Comparison of ENCODE assay signal across 9 cellular contexts in the genomic region with DNA sequence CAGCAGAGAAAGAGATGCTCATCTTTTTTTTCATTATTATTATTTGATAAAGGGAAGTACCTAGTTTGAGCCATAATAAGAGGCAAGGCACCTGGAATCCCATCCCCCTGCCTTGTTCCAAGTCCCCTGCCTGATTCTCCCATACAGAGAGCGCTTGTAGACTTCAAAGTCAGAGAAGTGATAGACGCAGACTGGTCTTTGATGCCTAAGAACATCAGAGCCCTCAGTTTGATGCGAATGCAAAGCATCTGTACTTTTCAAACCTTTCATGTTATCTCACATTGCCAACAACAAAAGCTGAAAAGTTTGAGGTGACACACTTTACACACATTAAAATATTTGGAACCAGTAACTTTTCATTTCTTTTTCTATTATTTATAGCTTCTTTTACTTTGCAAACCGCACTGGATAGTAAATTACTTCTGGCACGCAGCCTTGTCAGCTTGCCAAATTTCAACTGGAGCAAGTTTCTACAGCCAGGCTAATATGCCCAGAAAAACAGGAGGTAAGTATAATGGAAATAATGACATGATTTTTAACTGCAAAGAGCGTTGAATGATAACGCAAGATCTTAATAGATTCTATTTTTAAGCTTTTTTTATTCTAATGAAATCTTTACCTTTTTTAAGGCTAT. TPM values are rescaled to one million over a fixed set of nuclear protein-coding genes. Genes with fewer than 3 reads are reported as not detected.
DNase-seq lines count a peak whose midpoint lies in the region; ATAC-seq lines count a peak whose summit lies in the region.
"Had no signal": no experiment of that assay in that cellular context is flagged by ENCODE, and none has a peak within 500 bp of the region (broad histone marks: within the 10 kb centered on the region; RNA-seq: fewer than 3 reads in every experiment).

No MANE protein-coding gene starts in this region.

- no peak for ATAC-seq in GM19467 (IDR thresholded peaks at IDR 0.05; ENCODE audit: unreplicated experiment)
- no peak for ATAC-seq in GM18873 (IDR thresholded peaks at IDR 0.05; ENCODE audit: low FRiP score, unreplicated experiment)
- ATAC-seq: stimulated activated naive B cell treated with anti-CD40 and anti-IgM and Interleukin-4, amounts not matched to agents 10 μg/mL and 1 μg/mL and 100 μg/mL, for 72 hours had no signal

- DNase-seq in G401 (ENCODE audit: low spot score): peak; percentile 9
- peak; percentile 13 for DNase-seq in NCI-H1694 (lab: John Stamatoyannopoulos, UW)
- DNase-seq in dermis blood vessel endothelial cell: peak; percentile 69
- peak; percentile 10 for DNase-seq in pulmonary artery endothelial cell (ENCODE audit: low read depth, low spot score)
- DNase-seq in NCI-H2081 treated with DMSO at 0.1 percent for 48 hours (lab: John Stamatoyannopoulos, UW): no peak
- DNase-seq: NK-92 treated with Interleukin-12 subunit alpha and Interleukin-12 subunit beta, amount 100 ng/mL, for 24 hours; stimulated activated naive B cell treated with anti-CD40 and anti-IgM and Interleukin-4, amounts not matched to agents 10 μg/mL and 1 μg/mL and 100 μg/mL, for 72 hours had no signal

- in situ Hi-C loops in G401 (cut with HindIII; ENCODE audit: low sequenced_read_pairs): no loop called here

RNA-seq across cellular contexts. Expression of gene UTP6, which starts 6.0 kb away (rescaled TPM):
- total RNA-seq in G401 (2014; rRNA removed; shearing (Covaris generic)): 48.0 and 59.7 TPM in 2 replicates
- total RNA-seq in dermis blood vessel endothelial cell (34.8 and 41.2 TPM in 2 replicates), pulmonary artery endothelial cell (32.4 and 45.9 TPM in 2 replicates)

RNA-seq across cellular contexts. Expression of gene SUZ12, which starts 29.3 kb away (rescaled TPM):
- 34.9 and 65.7 TPM in 2 replicates for total RNA-seq in G401 (2014; rRNA removed; shearing (Covaris generic))
- total RNA-seq in dermis blood vessel endothelial cell (19.2 and 41.2 TPM in 2 replicates), pulmonary artery endothelial cell (24.3 and 25.2 TPM in 2 replicates)

RNA-seq across cellular contexts. Expression of gene COPRS, which starts 48.4 kb away (rescaled TPM):
- total RNA-seq in G401 (2014; rRNA removed; shearing (Covaris generic)): 199 and 233 TPM in 2 replicates
- total RNA-seq in dermis blood vessel endothelial cell (57.0 and 79.5 TPM in 2 replicates), pulmonary artery endothelial cell (62.1 and 71.4 TPM in 2 replicates)
